22 cellular contexts compared by ENCODE assay signal in the genomic region with DNA sequence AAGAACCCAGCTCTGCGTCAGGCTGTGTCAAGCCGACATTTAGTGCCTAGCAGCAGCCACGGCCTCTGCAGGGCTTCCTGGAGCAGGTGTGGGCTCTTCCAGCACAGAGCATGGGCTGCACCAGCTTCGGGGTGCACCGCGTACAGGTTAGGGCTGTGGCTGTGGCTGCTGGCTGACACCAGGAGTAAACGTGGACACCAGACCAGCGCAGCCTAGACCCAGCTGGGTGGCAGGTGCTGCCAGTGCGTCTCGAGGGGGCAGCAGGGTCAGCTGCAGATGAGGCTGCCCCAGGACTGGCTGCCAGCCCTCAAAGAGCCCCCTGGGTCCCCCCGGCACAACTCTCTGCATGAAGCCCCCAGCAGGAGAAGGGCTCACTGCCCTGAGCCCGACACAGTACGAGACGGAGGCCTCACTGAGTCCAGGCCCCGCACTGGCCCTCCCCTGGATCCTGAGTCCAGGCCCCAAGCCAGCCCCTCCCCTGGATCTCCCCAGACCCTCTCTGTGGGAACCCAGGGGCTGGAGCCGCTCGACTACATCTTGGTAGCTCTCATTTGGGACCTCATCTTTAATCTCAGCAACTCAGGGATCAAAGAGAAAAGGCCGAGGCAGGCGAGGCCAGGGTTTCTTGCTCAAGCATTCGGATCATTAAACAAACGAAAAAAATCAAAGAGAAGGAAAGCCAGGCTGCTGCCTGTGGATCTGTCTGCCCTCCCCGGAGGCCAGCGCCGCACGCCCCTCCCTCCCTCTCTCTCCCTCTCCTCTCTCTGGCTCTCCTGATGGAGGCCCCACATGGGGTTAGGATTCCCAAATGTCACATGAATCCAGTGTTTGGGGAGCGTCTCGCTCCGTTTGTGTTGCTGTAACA. TPM values are rescaled to one million over a fixed set of nuclear protein-coding genes. Genes with fewer than 3 reads are reported as not detected.
A peak's percentile ranks its signal among the peaks of the same experiment; 100 is the strongest.
DNase-seq lines count a peak whose midpoint lies in the region; ATAC-seq and TF ChIP-seq lines count a peak whose summit lies in the region.
"Had no signal": no experiment of that assay in that cellular context is flagged by ENCODE, and none has a peak within 500 bp of the region (broad histone marks: within the 10 kb centered on the region; RNA-seq: fewer than 3 reads in every experiment).

No MANE protein-coding gene starts in this region.

- ATAC-seq in Panc1, result peak; percentile 23; the same call in 1 of the 2 replicates
- ATAC-seq in effector memory CD8-positive, alpha-beta T cell (replicated peaks), result no peak
- ATAC-seq: body of pancreas, gastrocnemius medialis had no signal

- peaks cover 32 to 87% of the 10 kb centered on the region in 2 donors for H3K27me3 Mint-ChIP-seq in effector memory CD8-positive, alpha-beta T cell

- intact Hi-C loops in Panc1 (cut with micrococcal nuclease; ENCODE audit: unreplicated experiment), result no loop called here

- H4K20me1 ChIP-seq in BLaER1, result peaks cover 37% of the 10 kb centered on the region

- POLR2A ChIA-PET in Panc1 (lab: Charles Lee), result no interaction called here

- no peaks in the 10 kb centered on the region for H3K9me3 ChIP-seq in BLaER1
- no peaks in the 10 kb centered on the region for H3K9me3 ChIP-seq in Panc1 (ENCODE audit: control insufficient read depth, insufficient read depth, low read depth, low read length)
- no peaks in the 10 kb centered on the region for H3K9me3 ChIP-seq in mesodermal cell (ENCODE audit: control insufficient read depth, low read length)
- no peaks in the 10 kb centered on the region for H3K9me3 ChIP-seq in tibial nerve
- H3K9me3 ChIP-seq: body of pancreas, gastrocnemius medialis, right atrium auricular region, thyroid gland had no signal

- H3K36me3 ChIP-seq in BLaER1, result no peaks in the 10 kb centered on the region
- no peaks in the 10 kb centered on the region for H3K36me3 ChIP-seq in Panc1 (ENCODE audit: control insufficient read depth, insufficient read depth, low read length)
- H3K36me3 ChIP-seq in mesodermal cell (ENCODE audit: control insufficient read depth, insufficient read depth, low read length), result no peaks in the 10 kb centered on the region
- no peaks in the 10 kb centered on the region for H3K36me3 ChIP-seq in tibial nerve
- H3K36me3 ChIP-seq: gastrocnemius medialis, right atrium auricular region, thyroid gland had no signal

- peaks cover 69% of the 10 kb centered on the region for H3K4me1 ChIP-seq in BLaER1
- no peaks in the 10 kb centered on the region for H3K4me1 ChIP-seq in Panc1 (ENCODE audit: control insufficient read depth, insufficient read depth, low read length)
- peaks cover 33% of the 10 kb centered on the region for H3K4me1 ChIP-seq in mesodermal cell (ENCODE audit: control insufficient read depth, insufficient read depth, low read length, poor library complexity, severe bottlenecking)
- peaks cover 0 to 18% (median 0%) of the 10 kb centered on the region in 4 donors for H3K4me1 ChIP-seq in tibial nerve
- H3K4me1 ChIP-seq: body of pancreas, right atrium auricular region had no signal

- H3K27ac ChIP-seq in BLaER1, result peak overlapping the region; percentile 45
- no peak overlapping the region for H3K27ac ChIP-seq in Panc1 (ENCODE audit: low read length)
- H3K27ac ChIP-seq in mesodermal cell (ENCODE audit: low read depth, low read length, severe bottlenecking), result peak overlapping the region; percentile 62
- peak overlapping the region in 2 of 4 donors; percentile 0 to 28 for H3K27ac ChIP-seq in tibial nerve
- H3K27ac ChIP-seq: body of pancreas, gastrocnemius medialis, right atrium auricular region, thyroid gland had no signal

- DNase-seq in Panc1 (ENCODE audit: low read depth, low spot score), result no peak
- DNase-seq in tibial nerve (ENCODE audit: low spot score in 2 of 2), result no peak
- no peak for DNase-seq in epidermal melanocyte (ENCODE audit: insufficient read length, low spot score)
- DNase-seq in effector memory CD8-positive, alpha-beta T cell, result no peak
- DNase-seq: activated naive CD4-positive, alpha-beta T cell treated with anti-CD3 and anti-CD28 coated beads, Interleukin-2, amount 50 U/mL, for 16 hours; activated T-cell treated with anti-CD3 and anti-CD28 coated beads for 4 hours; body of pancreas; cortex of kidney; gastrocnemius medialis; Kasumi-1; NCI-H1092 treated with DMSO at 0.1 percent for 48 hours; NCI-H2081 treated with DMSO at 0.1 percent for 48 hours; NCI-H69; SIG-M5; stimulated activated naive CD4-positive, alpha-beta T cell; thyroid gland had no signal

- no peak for TF ChIP-seq POLR2A in tibial nerve (IDR thresholded peaks at IDR 0.05)

- TF ChIP-seq CTCF in Panc1 (IDR thresholded peaks at IDR 0.05) (no peak), tibial nerve (IDR thresholded peaks at IDR 0.05) (no peak)

- peaks cover 4 to 5% of the 10 kb centered on the region in 2 donors for H3K4me1 Mint-ChIP-seq in effector memory CD8-positive, alpha-beta T cell (ENCODE audit: low read depth in 2 of 2)

- WGBS in mesodermal cell (ENCODE audit: insufficient coverage in 2 of 2), 2 experiments, result 64 to 71% methylated on average over 21 of the region's 28 CpGs
- 41 to 42% methylated on average over 26 to 28 of the region's 28 CpGs for WGBS in tibial nerve, 2 donors

- no peak overlapping the region for H3K27ac Mint-ChIP-seq in effector memory CD8-positive, alpha-beta T cell

- H3K4me2 ChIP-seq in BLaER1, result peak overlapping the region; percentile 86

- CTCF ChIA-PET in Panc1 (lab: Charles Lee), result no interaction called here

- peaks cover 9% of the 10 kb centered on the region for H3K27me3 ChIP-seq in BLaER1
- H3K27me3 ChIP-seq in Panc1 (ENCODE audit: control insufficient read depth, insufficient read depth, low read length), result no peaks in the 10 kb centered on the region
- H3K27me3 ChIP-seq in tibial nerve, result peaks cover 0 to 70% of the 10 kb centered on the region in 2 donors
- H3K27me3 ChIP-seq: body of pancreas, right atrium auricular region, thyroid gland had no signal

- H3K4me3 ChIP-seq in BLaER1 (peak overlapping the region; percentile 23; the same call in 1 of the 2 replicates), Panc1 (ENCODE audit: low read depth in 2 of 2, low read length in 2 of 2) (no peak overlapping the region), mesodermal cell (ENCODE audit: extremely low read depth, insufficient read depth, low read length, poor library complexity, severe bottlenecking) (no peak overlapping the region), tibial nerve (no peak overlapping the region)
- H3K4me3 ChIP-seq: body of pancreas, gastrocnemius medialis, right atrium auricular region, thyroid gland had no signal

- in situ Hi-C loops in Panc1 (cut with HindIII; ENCODE audit: low pct_unique_long_range_greater_than_20kb, low sequenced_read_pairs), result no loop called here

- no TSS peak for BruUV-seq in Panc1 (replicated peaks; lab: Mats Ljungman, UMichigan)

- TF ChIP-seq EP300 in tibial nerve (IDR thresholded peaks at IDR 0.05), result no peak

- no peaks in the 10 kb centered on the region for H3K9me3 Mint-ChIP-seq in effector memory CD8-positive, alpha-beta T cell

- no peaks in the 10 kb centered on the region for H3K36me3 Mint-ChIP-seq in effector memory CD8-positive, alpha-beta T cell (ENCODE audit: insufficient read depth)

- peak overlapping the region; percentile 20 for H3K9ac ChIP-seq in BLaER1

- no peak overlapping the region for H3K4me3 Mint-ChIP-seq in effector memory CD8-positive, alpha-beta T cell

RNA-seq across cellular contexts. Expression of a gene that starts 6.9 kb away (rescaled TPM):
- total RNA-seq in Panc1 (2021; ENCODE audit: unreplicated experiment) (5.5 TPM), tibial nerve (1 to 10 TPM; 1.2 to 7.2 (median 3.1) TPM)
- 3.2 TPM for polyA plus RNA-seq in Panc1 (2012; ENCODE audit: insufficient read length)
- 10.0 TPM for polyA plus RNA-seq in mesodermal cell (2013, experiment 1 of 2)
- 9.2 TPM for polyA plus RNA-seq in mesodermal cell (2013, experiment 2 of 2)
- total RNA-seq: body of pancreas; gastrocnemius medialis; mononuclear cell; omental fat pad; right atrium auricular region; T-helper 1 cell treated with Interleukin-12 subunit alpha and Interleukin-12 subunit beta and Interleukin-4 antibody, amounts not matched to agents 30 ng/mL and 1 ng/mL, for 36 hours had no signal

RNA-seq across cellular contexts. Expression of a gene that starts 11.4 kb away (rescaled TPM):
- total RNA-seq in Panc1 (2021; ENCODE audit: unreplicated experiment), result 110 TPM
- 124 TPM for polyA plus RNA-seq in Panc1 (2012; ENCODE audit: insufficient read length)
- polyA plus RNA-seq in mesodermal cell (2013, experiment 1 of 2), result 155 TPM
- 126 TPM for polyA plus RNA-seq in mesodermal cell (2013, experiment 2 of 2)
- 100 to 1,000 TPM in 1 of 4 donors, 10 to 100 TPM in 3; 55.3 to 124 (median 68.6) TPM for total RNA-seq in tibial nerve

RNA-seq across cellular contexts. Expression of a gene that starts 25.5 kb away (rescaled TPM):
- 9.0 TPM for total RNA-seq in Panc1 (2021; ENCODE audit: unreplicated experiment)
- 3.9 TPM for polyA plus RNA-seq in Panc1 (2012; ENCODE audit: insufficient read length)
- polyA plus RNA-seq in mesodermal cell (2013, experiment 1 of 2), result 1.00 TPM
- 0.96 TPM for polyA plus RNA-seq in mesodermal cell (2013, experiment 2 of 2)
- total RNA-seq in tibial nerve, result 10 to 100 TPM; 29.4 to 53.1 (median 42.2) TPM
- total RNA-seq: body of pancreas; gastrocnemius medialis; right atrium auricular region; T-helper 1 cell treated with Interleukin-12 subunit alpha and Interleukin-12 subunit beta and Interleukin-4 antibody, amounts not matched to agents 30 ng/mL and 1 ng/mL, for 36 hours; thyroid gland had no signal

RNA-seq across cellular contexts. Expression of a gene that starts 31.8 kb away (rescaled TPM):
- total RNA-seq in Panc1 (2021; ENCODE audit: unreplicated experiment) (0.23 TPM), tibial nerve (under 1 TPM in 2 of 4 donors, not detected in 2; 0.20 to 0.44 TPM)
- not detected for polyA plus RNA-seq in Panc1 (2012; ENCODE audit: insufficient read length)
- 0.15 TPM for polyA plus RNA-seq in mesodermal cell (2013, experiment 1 of 2)
- not detected for polyA plus RNA-seq in mesodermal cell (2013, experiment 2 of 2)
- total RNA-seq: body of pancreas, mononuclear cell, omental fat pad, right atrium auricular region had no signal

RNA-seq across cellular contexts. Expression of a gene that starts 45.2 kb away (rescaled TPM):
- total RNA-seq in Panc1 (2021; ENCODE audit: unreplicated experiment), result 43.0 TPM
- 24.9 TPM for polyA plus RNA-seq in Panc1 (2012; ENCODE audit: insufficient read length)
- polyA plus RNA-seq in mesodermal cell (2013, experiment 1 of 2), result 36.3 TPM
- polyA plus RNA-seq in mesodermal cell (2013, experiment 2 of 2), result 29.8 TPM
- total RNA-seq in tibial nerve, result 10 to 100 TPM; 20.7 to 25.5 (median 23.3) TPM
